ENCODE assay signal across 9 cellular contexts in genomic region chr11:64619811-64620285, GRCh38. TPM values are rescaled to one million over a fixed set of nuclear protein-coding genes. Genes with fewer than 3 reads are reported as not detected.
DNase-seq lines count a peak whose midpoint lies in the region; ATAC-seq and TF ChIP-seq lines count a peak whose summit lies in the region.
"Had no signal": no experiment of that assay in that cellular context is flagged by ENCODE, and none has a peak within 500 bp of the region (broad histone marks: within the 10 kb centered on the region; RNA-seq: fewer than 3 reads in every experiment).

No MANE protein-coding gene starts in this region.

- no peaks in the 10 kb centered on the region for H3K9me3 Mint-ChIP-seq in activated naive CD4-positive, alpha-beta T cell treated with anti-CD3 and anti-CD28 coated beads for 36 hours

- no peak overlapping the region for H3K4me3 Mint-ChIP-seq in activated naive CD4-positive, alpha-beta T cell treated with anti-CD3 and anti-CD28 coated beads for 36 hours
- no peak overlapping the region for H3K4me3 Mint-ChIP-seq in T-helper 17 cell

- H3K4me1 ChIP-seq in prostate gland (replicated peaks) (no peaks in the 10 kb centered on the region), esophagus squamous epithelium (peaks cover 0 to 18% (median 4%) of the 10 kb centered on the region in 3 donors)

- DNase-seq in activated naive CD4-positive, alpha-beta T cell treated with anti-CD3 and anti-CD28 coated beads for 36 hours: peak; percentile 45
- no peak for DNase-seq in activated naive CD4-positive, alpha-beta T cell (lab: John Stamatoyannopoulos, UW)
- DNase-seq in astrocyte of the hippocampus (ENCODE audit: low read depth, low spot score) (peak; percentile 39), ureter (ENCODE audit: low spot score) (peak; percentile 60), prostate gland (ENCODE audit: low spot score) (no peak), esophagus squamous epithelium (lab: John Stamatoyannopoulos, UW) (no peak), T-helper 17 cell (no peak)
- DNase-seq: effector CD4-positive, alpha-beta T cell had no signal

- H3K9me3 ChIP-seq in prostate gland (no peaks in the 10 kb centered on the region), esophagus squamous epithelium (no peaks in the 10 kb centered on the region), T-helper 17 cell (ENCODE audit: control insufficient read depth, low read length, poor library complexity, severe bottlenecking) (no peaks in the 10 kb centered on the region)

- 19% methylated on average over 4 of the region's 4 CpGs for WGBS in prostate gland
- no CpG with 5 or more reads among the region's 4 CpGs for WGBS in esophagus squamous epithelium, 2 donors

- ATAC-seq in T-helper 17 cell: no peak

- peaks cover 6% of the 10 kb centered on the region for H3K4me1 Mint-ChIP-seq in activated naive CD4-positive, alpha-beta T cell treated with anti-CD3 and anti-CD28 coated beads for 36 hours (ENCODE audit: low read depth)
- H3K4me1 Mint-ChIP-seq in T-helper 17 cell: peaks cover 7% of the 10 kb centered on the region

- intact Hi-C loops in activated naive CD4-positive, alpha-beta T cell treated with anti-CD3 and anti-CD28 coated beads for 36 hours (cut with micrococcal nuclease): no loop called here
- intact Hi-C loops in prostate gland (cut with DNase I) (no loop called here), esophagus squamous epithelium (cut with DNase I) (no loop called here)

- H3K27me3 ChIP-seq in layer of hippocampus (ENCODE audit: control insufficient read depth, insufficient read depth, low read length) (no peaks in the 10 kb centered on the region), prostate gland (replicated peaks; ENCODE audit: insufficient read depth) (no peaks in the 10 kb centered on the region), esophagus squamous epithelium (no peaks in the 10 kb centered on the region)

- no peak overlapping the region for H3K4me3 ChIP-seq in prostate gland
- no peak overlapping the region for H3K4me3 ChIP-seq in esophagus squamous epithelium

- CTCF ChIA-PET in activated naive CD4-positive, alpha-beta T cell treated with anti-CD3 and anti-CD28 coated beads for 36 hours (lab: Charles Lee): interaction anchor here (0.8 kb wide), 1 partner anchor 85 kb away, joined by 3 read pairs; no protein-coding TSS in a partner anchor

- H3K27me3 Mint-ChIP-seq in activated naive CD4-positive, alpha-beta T cell treated with anti-CD3 and anti-CD28 coated beads for 36 hours (ENCODE audit: low read depth): no peaks in the 10 kb centered on the region
- H3K27me3 Mint-ChIP-seq in T-helper 17 cell: no peaks in the 10 kb centered on the region

- no peak overlapping the region for H3K27ac Mint-ChIP-seq in activated naive CD4-positive, alpha-beta T cell treated with anti-CD3 and anti-CD28 coated beads for 36 hours
- no peak overlapping the region for H3K27ac Mint-ChIP-seq in T-helper 17 cell

- H3K27ac ChIP-seq in layer of hippocampus (ENCODE audit: low read depth, low read length) (peak overlapping the region; percentile 40), prostate gland (no peak overlapping the region), esophagus squamous epithelium (peak overlapping the region in 1 of 4 donors; percentile 55)

- no peaks in the 10 kb centered on the region for H3K36me3 Mint-ChIP-seq in activated naive CD4-positive, alpha-beta T cell treated with anti-CD3 and anti-CD28 coated beads for 36 hours (ENCODE audit: low read depth)
- no peaks in the 10 kb centered on the region for H3K36me3 Mint-ChIP-seq in T-helper 17 cell (ENCODE audit: low read depth)

- H3K36me3 ChIP-seq in prostate gland (no peaks in the 10 kb centered on the region), esophagus squamous epithelium (no peaks in the 10 kb centered on the region)

- TF ChIP-seq POLR2A in prostate gland (IDR thresholded peaks at IDR 0.05) (no peak), esophagus squamous epithelium (IDR thresholded peaks at IDR 0.05) (no peak)

- TF ChIP-seq CTCF in prostate gland (IDR thresholded peaks at IDR 0.05) (no peak), esophagus squamous epithelium (IDR thresholded peaks at IDR 0.05) (no peak)

RNA-seq across cellular contexts. Expression of gene SLC22A12, which starts 28.8 kb away (rescaled TPM):
- total RNA-seq in activated naive CD4-positive, alpha-beta T cell treated with anti-CD3 and anti-CD28 coated beads for 36 hours: not detected
- total RNA-seq in ureter (not detected), prostate gland (not detected), esophagus squamous epithelium (not detected), T-helper 17 cell (not detected)

Comparison
In these comparisons a context has a peak if more than half of its experiments do, and no peak if none do; other contexts are left out.
1. DNase-seq: peak in activated naive CD4-positive, alpha-beta T cell treated with anti-CD3 and anti-CD28 coated beads for 36 hours (single experiment), astrocyte of the hippocampus (single experiment) and ureter (single experiment); none in activated naive CD4-positive, alpha-beta T cell (0 of 4), prostate gland (single experiment), esophagus squamous epithelium (single experiment) and T-helper 17 cell (0 of 3).